ENCODE assay signal across 8 cellular contexts in genomic region chr22:24434472-24435322, GRCh38. TPM values are rescaled to one million over a fixed set of nuclear protein-coding genes. Genes with fewer than 3 reads are reported as not detected.
DNase-seq lines count a peak whose midpoint lies in the region; ATAC-seq lines count a peak whose summit lies in the region.

No MANE protein-coding gene starts in this region.

- H3K4ac ChIP-seq in mesendoderm (ENCODE audit: low read depth, low read length): no peak overlapping the region

- no peak overlapping the region for H2AK5ac ChIP-seq in mesendoderm (ENCODE audit: low read length)

- H2BK15ac ChIP-seq in mesendoderm (replicated peaks; ENCODE audit: low read depth): no peak overlapping the region

- no peak overlapping the region for H2BK120ac ChIP-seq in mesendoderm (ENCODE audit: low read depth, low read length)

- H3K23ac ChIP-seq in mesendoderm (ENCODE audit: low read length): no peak overlapping the region

- ATAC-seq in GM18502 (IDR thresholded peaks at IDR 0.05; ENCODE audit: poor library complexity, unreplicated experiment): peak; percentile 55
- peak; percentile 30 for ATAC-seq in HG02884 (IDR thresholded peaks at IDR 0.05; ENCODE audit: unreplicated experiment)
- peak; percentile 75 to 76 for ATAC-seq in activated naive CD4-positive, alpha-beta T cell treated with anti-CD3 and anti-CD28 coated beads, Interleukin-2, amount 50 U/mL, for 72 hours
- peak; percentile 83 to 84 for ATAC-seq in stimulated activated naive B cell treated with anti-CD40 and anti-IgM and Interleukin-4, amounts not matched to agents 10 μg/mL and 1 μg/mL and 100 μg/mL, for 72 hours (replicated peaks)

- DNase-seq in SJSA1 (ENCODE audit: low read depth in 1 of 2, low spot score in 2 of 2) (peak in 1 of 2 experiments; percentile 36), mesendoderm (no peak), anterior cingulate cortex (lab: John Stamatoyannopoulos, UW) (no peak), NCI-H82 treated with DMSO at 0.1 percent for 48 hours (lab: John Stamatoyannopoulos, UW; ENCODE audit: unreplicated experiment) (no peak)
- peak; percentile 58 to 86 for DNase-seq in activated naive CD4-positive, alpha-beta T cell treated with anti-CD3 and anti-CD28 coated beads, Interleukin-2, amount 50 U/mL, for 72 hours (ENCODE audit: low spot score in 2 of 2)
- DNase-seq in stimulated activated naive B cell treated with anti-CD40 and anti-IgM and Interleukin-4, amounts not matched to agents 10 μg/mL and 1 μg/mL and 100 μg/mL, for 72 hours: peak; percentile 91

- no peak overlapping the region for H3K4me2 ChIP-seq in mesendoderm (ENCODE audit: low read length)

- H3K9me3 ChIP-seq in SJSA1 (replicated peaks): no peaks in the 10 kb centered on the region

- H3K4me3 Mint-ChIP-seq in stimulated activated naive B cell treated with anti-CD40 and anti-IgM and Interleukin-4, amounts not matched to agents 10 μg/mL and 1 μg/mL and 100 μg/mL, for 72 hours: peak overlapping the region; percentile 64 to 67

- H3K4me3 ChIP-seq in SJSA1 (no peak overlapping the region), mesendoderm (ENCODE audit: low read length) (no peak overlapping the region)

- H3K9me3 Mint-ChIP-seq in activated naive CD4-positive, alpha-beta T cell treated with anti-CD3 and anti-CD28 coated beads, Interleukin-2, amount 50 U/mL, for 72 hours: no peaks in the 10 kb centered on the region
- no peaks in the 10 kb centered on the region for H3K9me3 Mint-ChIP-seq in stimulated activated naive B cell treated with anti-CD40 and anti-IgM and Interleukin-4, amounts not matched to agents 10 μg/mL and 1 μg/mL and 100 μg/mL, for 72 hours

- H3K27me3 ChIP-seq in SJSA1 (replicated peaks): no peaks in the 10 kb centered on the region
- no peaks in the 10 kb centered on the region for H3K27me3 ChIP-seq in mesendoderm (ENCODE audit: insufficient read depth, low read length, poor library complexity)

- no peak overlapping the region for H4K5ac ChIP-seq in mesendoderm (ENCODE audit: low read length)

- peak overlapping the region; percentile 97 to 99 for H3K27ac Mint-ChIP-seq in activated naive CD4-positive, alpha-beta T cell treated with anti-CD3 and anti-CD28 coated beads, Interleukin-2, amount 50 U/mL, for 72 hours
- peak overlapping the region; percentile 94 for H3K27ac Mint-ChIP-seq in stimulated activated naive B cell treated with anti-CD40 and anti-IgM and Interleukin-4, amounts not matched to agents 10 μg/mL and 1 μg/mL and 100 μg/mL, for 72 hours

- H3K18ac ChIP-seq in mesendoderm (ENCODE audit: low read length): no peak overlapping the region

- no peak overlapping the region for H4K8ac ChIP-seq in mesendoderm (ENCODE audit: low read depth, low read length)

- no peak overlapping the region for H2BK5ac ChIP-seq in mesendoderm (ENCODE audit: low read length)

- no peaks in the 10 kb centered on the region for H3K79me2 ChIP-seq in mesendoderm (ENCODE audit: control insufficient read depth, insufficient read depth, low read length)

- H3K27me3 Mint-ChIP-seq in stimulated activated naive B cell treated with anti-CD40 and anti-IgM and Interleukin-4, amounts not matched to agents 10 μg/mL and 1 μg/mL and 100 μg/mL, for 72 hours: no peaks in the 10 kb centered on the region

- no CpG with 5 or more reads among the region's 16 CpGs for whole genome bisulfite sequencing in mesendoderm (ENCODE audit: extremely low coverage, insufficient coverage, low lambda C conversion rate)

- H3K27ac ChIP-seq in SJSA1 (peak overlapping the region; percentile 9; the same call in 1 of the 2 replicates), mesendoderm (ENCODE audit: low read depth, low read length) (no peak overlapping the region)

- no peak overlapping the region for H3K9ac ChIP-seq in mesendoderm (ENCODE audit: low read length)

- peaks cover 77 to 100% of the 10 kb centered on the region in 2 donors for H3K4me1 Mint-ChIP-seq in stimulated activated naive B cell treated with anti-CD40 and anti-IgM and Interleukin-4, amounts not matched to agents 10 μg/mL and 1 μg/mL and 100 μg/mL, for 72 hours

- peaks cover 0 to 7% of the 10 kb centered on the region in 2 donors for H3K36me3 Mint-ChIP-seq in activated naive CD4-positive, alpha-beta T cell treated with anti-CD3 and anti-CD28 coated beads, Interleukin-2, amount 50 U/mL, for 72 hours
- peaks cover 23 to 32% of the 10 kb centered on the region in 2 donors for H3K36me3 Mint-ChIP-seq in stimulated activated naive B cell treated with anti-CD40 and anti-IgM and Interleukin-4, amounts not matched to agents 10 μg/mL and 1 μg/mL and 100 μg/mL, for 72 hours

- H3K36me3 ChIP-seq in SJSA1: no peaks in the 10 kb centered on the region
- no peaks in the 10 kb centered on the region for H3K36me3 ChIP-seq in mesendoderm (ENCODE audit: control insufficient read depth, insufficient read depth, low read length)

- peak overlapping the region; percentile 2 for H3K56ac ChIP-seq in mesendoderm (ENCODE audit: low read length)

- H3K79me1 ChIP-seq in mesendoderm (ENCODE audit: low read length): no peaks in the 10 kb centered on the region

- H3K4me1 ChIP-seq in SJSA1 (replicated peaks): peaks cover 24% of the 10 kb centered on the region
- no peaks in the 10 kb centered on the region for H3K4me1 ChIP-seq in mesendoderm (ENCODE audit: control insufficient read depth, low read depth, low read length)

RNA-seq across cellular contexts. Expression of gene ADORA2A, which starts 7.3 kb away (rescaled TPM):
- total RNA-seq in SJSA1 (2014; rRNA removed; shearing (Covaris generic)): 3.4 and 3.6 TPM in 2 replicates
- total RNA-seq in activated naive CD4-positive, alpha-beta T cell treated with anti-CD3 and anti-CD28 coated beads, Interleukin-2, amount 50 U/mL, for 72 hours: 10 to 100 TPM; 33.8 to 34.4 TPM
- 1.1 TPM for polyA plus RNA-seq in mesendoderm (2013, experiment 1 of 2)
- 1.3 TPM for polyA plus RNA-seq in mesendoderm (2013, experiment 2 of 2)

Comparison
In these comparisons a context has a peak if more than half of its experiments do, and no peak if none do; other contexts are left out.
1. ATAC-seq: peak in every context shown above with its lines; median percentile 84 in stimulated activated naive B cell treated with anti-CD40 and anti-IgM and Interleukin-4, amounts not matched to agents 10 μg/mL and 1 μg/mL and 100 μg/mL, for 72 hours; 76 in activated naive CD4-positive, alpha-beta T cell treated with anti-CD3 and anti-CD28 coated beads, Interleukin-2, amount 50 U/mL, for 72 hours; 55 in GM18502; 30 in HG02884.
2. DNase-seq: peak in activated naive CD4-positive, alpha-beta T cell treated with anti-CD3 and anti-CD28 coated beads, Interleukin-2, amount 50 U/mL, for 72 hours (2 of 2) and stimulated activated naive B cell treated with anti-CD40 and anti-IgM and Interleukin-4, amounts not matched to agents 10 μg/mL and 1 μg/mL and 100 μg/mL, for 72 hours (single experiment); none in mesendoderm (single experiment), anterior cingulate cortex (0 of 58) and NCI-H82 treated with DMSO at 0.1 percent for 48 hours (single experiment).